Comparison of ENCODE assay signal across 12 cellular contexts in the genomic region with DNA sequence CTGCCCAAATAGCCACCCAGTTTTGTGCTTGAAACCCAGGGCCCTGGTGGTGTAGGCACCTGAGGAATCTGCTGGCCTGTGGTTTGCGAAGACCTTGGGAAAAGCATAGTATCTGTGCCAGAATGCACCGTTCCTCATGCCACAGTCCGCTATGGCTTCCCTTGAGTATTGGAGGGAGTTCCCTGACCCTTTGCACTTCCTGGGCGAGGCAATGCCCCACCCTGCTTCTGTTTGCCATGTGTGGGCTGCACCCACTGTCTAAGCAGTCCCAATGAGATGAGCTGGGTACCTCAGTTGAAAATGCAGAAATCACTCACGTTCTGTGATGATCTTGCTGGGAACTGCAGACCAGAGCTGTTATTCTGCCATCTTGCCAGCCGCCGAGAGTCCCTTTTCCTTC.
"Had no signal": no experiment of that assay in that cellular context is flagged by ENCODE, and none has a peak within 500 bp of the region (broad histone marks: within the 10 kb centered on the region; RNA-seq: fewer than 3 reads in every experiment).

No MANE protein-coding gene starts in this region.

- H3K9ac ChIP-seq: SK-N-SH had no signal

- H3K4me3 ChIP-seq: ascending aorta, body of pancreas, Peyer's patch, SJCRH30 had no signal

- H3K36me3 ChIP-seq: ascending aorta, Peyer's patch, SJCRH30 had no signal

- H3K27ac ChIP-seq: ascending aorta, body of pancreas, Peyer's patch, RWPE1, SJCRH30 had no signal

- H3K9me3 ChIP-seq: ascending aorta, body of pancreas, Peyer's patch, SJCRH30, SK-N-SH had no signal

- H3K4me2 ChIP-seq: SK-N-SH had no signal

- DNase-seq: activated CD4-positive, alpha-beta T cell treated with anti-CD3 and anti-CD28 coated beads for 4 hours; activated CD8-positive, alpha-beta memory T cell treated with anti-CD3 and anti-CD28 coated beads, Interleukin-2, amount 50 U/mL, for 4 hours; activated naive CD4-positive, alpha-beta T cell; activated naive CD8-positive, alpha-beta T cell treated with anti-CD3 and anti-CD28 coated beads, Interleukin-2, amount 50 U/mL, for 24 hours; amniotic stem cell; NCI-H2171 treated with DMSO at 0.1 percent for 48 hours had no signal

- H3K4me1 ChIP-seq: ascending aorta, Peyer's patch, SJCRH30 had no signal

- H3K27me3 ChIP-seq: ascending aorta, Peyer's patch, SJCRH30 had no signal
